Comparison of ENCODE assay signal across 1 cellular context in the genomic region with DNA sequence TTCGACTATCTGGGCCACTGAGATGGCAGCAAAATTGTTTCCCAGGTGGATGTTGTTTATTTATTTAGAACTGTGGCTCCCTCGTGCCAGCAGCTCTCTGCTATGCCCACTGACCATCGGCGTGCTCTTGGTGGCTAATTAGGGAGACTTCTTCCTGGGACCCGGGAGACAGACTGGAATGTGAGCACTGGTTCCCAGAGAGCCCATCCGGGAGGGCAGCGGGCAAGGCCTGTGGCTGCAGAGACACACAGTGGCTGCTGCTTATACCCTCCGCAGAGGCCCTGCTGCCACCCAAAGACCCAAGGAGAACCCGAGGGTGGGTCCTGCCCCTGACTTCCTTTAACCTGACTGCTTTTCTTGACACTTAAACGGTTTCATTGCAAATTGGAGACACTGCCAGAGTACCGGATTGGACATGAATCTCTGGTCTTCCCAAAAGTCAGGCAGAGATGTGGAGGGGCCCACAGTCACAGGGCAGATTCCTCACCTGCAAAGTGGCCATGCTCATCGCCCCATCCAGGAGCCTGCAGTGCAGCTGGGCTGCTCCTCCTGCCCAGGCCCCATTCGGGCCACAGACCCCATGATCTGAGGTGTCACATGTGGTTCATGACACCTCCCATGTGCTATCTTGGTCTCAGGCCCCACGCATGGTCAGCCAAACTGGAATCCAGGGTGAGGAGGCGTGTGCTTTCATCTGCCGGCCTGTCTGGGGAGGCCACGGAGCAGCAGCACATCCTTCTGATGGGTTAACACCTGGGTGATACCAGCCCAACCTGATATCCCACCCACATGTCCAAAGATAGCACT.
TF ChIP-seq lines count a peak whose summit lies in the region.

No MANE protein-coding gene starts in this region.

TF ChIP-seq in H1, 55 proteins besides CTCF, POLR2A, EP300 and RAD21:
- TF ChIP-seq SP1 (IDR thresholded peaks at IDR 0.05; ENCODE audit: low read depth, low read length) (no peak), POU5F1 (IDR thresholded peaks at IDR 0.05; ENCODE audit: low read depth, low read length) (no peak), CEBPB (IDR thresholded peaks at IDR 0.05; ENCODE audit: low read depth, low read length) (no peak), NANOG (IDR thresholded peaks at IDR 0.05; ENCODE audit: insufficient read depth, low read depth, low read length, poor library complexity, severe bottlenecking) (no peak), CBX8 (IDR thresholded peaks at IDR 0.05; ENCODE audit: borderline replicate concordance, low read depth, low read length) (no peak), GTF2F1 (IDR thresholded peaks at IDR 0.05; ENCODE audit: borderline replicate concordance, low read depth, low read length) (no peak), RBBP5 (IDR thresholded peaks at IDR 0.05; ENCODE audit: borderline replicate concordance, low read depth, low read length) (no peak), CBX5 (IDR thresholded peaks at IDR 0.05; ENCODE audit: low read depth, low read length) (no peak), PHF8 (conservative IDR thresholded peaks at IDR 0.05; ENCODE audit: low read depth, low read length) (no peak), JUND (IDR thresholded peaks at IDR 0.05; ENCODE audit: low read length) (no peak), BACH1 (IDR thresholded peaks at IDR 0.05; ENCODE audit: low read length) (no peak), SP4 (IDR thresholded peaks at IDR 0.05; ENCODE audit: low read length) (no peak)
TF ChIP-seq in H1: peak in this region for 0.
